Comparison of ENCODE assay signal across 13 cellular contexts in genomic region chr14:105748204-105748578, GRCh38.
DNase-seq lines count a peak whose midpoint lies in the region; ATAC-seq and TF ChIP-seq lines count a peak whose summit lies in the region.
"Had no signal": no experiment of that assay in that cellular context is flagged by ENCODE, and none has a peak within 500 bp of the region (broad histone marks: within the 10 kb centered on the region; RNA-seq: fewer than 3 reads in every experiment).

No MANE protein-coding gene starts in this region.

- POLR2A ChIA-PET in A673 (lab: Charles Lee; ENCODE audit: low non-redundant PET): no interaction called here

- no TSS peak for BruUV-seq in A673 (replicated peaks; lab: Mats Ljungman, UMichigan)

- TF ChIP-seq CTCF in A673 (conservative IDR thresholded peaks at IDR 0.05; ENCODE audit: low read depth, low read length): no peak
- no peak for TF ChIP-seq CTCF in left ventricle myocardium inferior (IDR thresholded peaks at IDR 0.05; ENCODE audit: borderline replicate concordance)

- peak; percentile 14 for DNase-seq in A673 (ENCODE audit: low spot score)
- DNase-seq in NCI-H1694 treated with DMSO at 0.1 percent for 48 hours (lab: John Stamatoyannopoulos, UW): peak; percentile 94
- peak; percentile 29 for DNase-seq in left ventricle myocardium inferior
- DNase-seq in UCSD-AML1 (lab: John Stamatoyannopoulos, UW; ENCODE audit: unreplicated experiment): no peak
- no peak for DNase-seq in COR-L47 (lab: John Stamatoyannopoulos, UW)
- no peak for DNase-seq in NCI-H82 (lab: John Stamatoyannopoulos, UW)
- DNase-seq: NCI-H1436; stimulated activated CD4-positive, alpha-beta T cell treated with anti-CD3 and anti-CD28 coated beads, Interleukin-15, amount 100 ng/mL, for 24 hours; stimulated activated naive CD8-positive, alpha-beta T cell treated with anti-CD3 and anti-CD28 coated beads, Interleukin-15, amount 100 ng/mL, for 72 hours had no signal

- no peaks in the 10 kb centered on the region for H3K27me3 ChIP-seq in A673 (replicated peaks; ENCODE audit: insufficient read depth, low read depth, low read length, poor library complexity)
- no peaks in the 10 kb centered on the region for H3K27me3 ChIP-seq in left ventricle myocardium inferior (ENCODE audit: low read depth)
- H3K27me3 ChIP-seq: SJSA1 had no signal

- no peaks in the 10 kb centered on the region for H3K9me3 ChIP-seq in A673 (ENCODE audit: low read depth, low read length, poor library complexity, severe bottlenecking)
- no peaks in the 10 kb centered on the region for H3K9me3 ChIP-seq in left ventricle myocardium inferior (replicated peaks)
- H3K9me3 ChIP-seq: SJSA1 had no signal

- ATAC-seq in GM19023 (IDR thresholded peaks at IDR 0.05; ENCODE audit: unreplicated experiment): peak; percentile 34
- ATAC-seq in GM18498 (IDR thresholded peaks at IDR 0.05; ENCODE audit: unreplicated experiment): no peak
- ATAC-seq: stimulated activated naive CD8-positive, alpha-beta T cell treated with anti-CD3 and anti-CD28 coated beads, Interleukin-15, amount 100 ng/mL, for 72 hours had no signal

- H3K27ac ChIP-seq in A673 (ENCODE audit: low read depth, low read length, poor library complexity, severe bottlenecking) (no peak overlapping the region), left ventricle myocardium inferior (replicated peaks) (no peak overlapping the region)
- H3K27ac ChIP-seq: C4-2B, SJSA1 had no signal

- intact Hi-C loops in A673 (cut with micrococcal nuclease; ENCODE audit: unreplicated experiment) (no loop called here), left ventricle myocardium inferior (cut with micrococcal nuclease) (no loop called here)

- CTCF ChIA-PET in A673 (lab: Charles Lee): no interaction called here

- H3K36me3 ChIP-seq in A673 (ENCODE audit: insufficient read depth, low read length, poor library complexity, severe bottlenecking) (no peaks in the 10 kb centered on the region), left ventricle myocardium inferior (no peaks in the 10 kb centered on the region)
- H3K36me3 ChIP-seq: SJSA1 had no signal

- H3K4me3 ChIP-seq in A673 (ENCODE audit: low read depth, low read length, poor library complexity, severe bottlenecking): no peak overlapping the region
- no peak overlapping the region for H3K4me3 ChIP-seq in left ventricle myocardium inferior
- H3K4me3 ChIP-seq: SJSA1 had no signal

- H3K4me1 ChIP-seq in A673 (ENCODE audit: insufficient read depth, low read length, poor library complexity, severe bottlenecking): no peaks in the 10 kb centered on the region
- H3K4me1 ChIP-seq in left ventricle myocardium inferior: no peaks in the 10 kb centered on the region
- H3K4me1 ChIP-seq: SJSA1 had no signal

Comparison
In these comparisons a context has a peak if more than half of its experiments do, and no peak if none do; other contexts are left out.
1. DNase-seq: peak in A673 (single experiment), NCI-H1694 treated with DMSO at 0.1 percent for 48 hours (single experiment) and left ventricle myocardium inferior (single experiment); none in UCSD-AML1 (single experiment), COR-L47 (single experiment) and NCI-H82 (single experiment).